Comparison of ENCODE assay signal across 8 cellular contexts in genomic region chr17:48241131-48241591, GRCh38.
DNase-seq lines count a peak whose midpoint lies in the region; ATAC-seq and TF ChIP-seq lines count a peak whose summit lies in the region.
"Had no signal": no experiment of that assay in that cellular context is flagged by ENCODE, and none has a peak within 500 bp of the region (broad histone marks: within the 10 kb centered on the region; RNA-seq: fewer than 3 reads in every experiment).

No MANE protein-coding gene starts in this region.

- TF ChIP-seq CTCF in GM12864 (IDR thresholded peaks at IDR 0.05; ENCODE audit: low read depth, low read length, missing control alignments) (no peak), uterus (IDR thresholded peaks at IDR 0.05) (no peak)

- H3K27me3 ChIP-seq in right cardiac atrium (ENCODE audit: control insufficient read depth, insufficient read depth) (no peaks in the 10 kb centered on the region), uterus (no peaks in the 10 kb centered on the region)

- WGBS in right cardiac atrium, result 2% methylated on average over 1 of the region's 1 CpG

- H3K27ac ChIP-seq in right cardiac atrium (ENCODE audit: low read length) (peak overlapping the region; percentile 31), uterus (peak overlapping the region; percentile 8 to 47)

- no peaks in the 10 kb centered on the region for H3K36me3 ChIP-seq in uterus

- ATAC-seq in GM21390 (IDR thresholded peaks at IDR 0.05; ENCODE audit: unreplicated experiment), result peak; percentile 89
- ATAC-seq in HG03575 (IDR thresholded peaks at IDR 0.05; ENCODE audit: extremely low read depth, insufficient number of reproducible peaks, low FRiP score, unreplicated experiment), result peak; percentile 78
- peak; percentile 87 to 92 for ATAC-seq in right cardiac atrium

- DNase-seq in GM12864 (ENCODE audit: low read depth) (peak; percentile 55), right cardiac atrium (peak; percentile 31 to 67 (median 60)), uterus (peak; percentile 15 to 36), pons (ENCODE audit: low spot score) (no peak)
- DNase-seq in activated CD4-positive, alpha-beta T cell treated with anti-CD3 and anti-CD28 coated beads, Interleukin-2, amount 50 U/mL, for 48 hours, result peak; percentile 13 to 25

- peaks cover 14% of the 10 kb centered on the region for H3K4me1 ChIP-seq in right cardiac atrium (ENCODE audit: control insufficient read depth, insufficient read depth, low read length)
- H3K4me1 ChIP-seq in uterus, result no peaks in the 10 kb centered on the region

- TF ChIP-seq POLR2A in uterus (IDR thresholded peaks at IDR 0.05), result no peak

- intact Hi-C loops in right cardiac atrium (cut with DNase I), result no loop called here
- intact Hi-C loops in uterus (cut with DNase I; ENCODE audit: low total_unique reads), result no loop called here

- H3K4me3 ChIP-seq in GM12864 (ENCODE audit: low read depth, low read length), result no peak overlapping the region
- H3K4me3 ChIP-seq in right cardiac atrium (ENCODE audit: low read length), result no peak overlapping the region
- no peak overlapping the region for H3K4me3 ChIP-seq in uterus
- H3K4me3 ChIP-seq: skin epidermis had no signal

- no peaks in the 10 kb centered on the region for H3K9me3 ChIP-seq in right cardiac atrium (ENCODE audit: control insufficient read depth, low read length)
- no peaks in the 10 kb centered on the region for H3K9me3 ChIP-seq in uterus
